1 cellular context compared by ENCODE assay signal in genomic region chr12:103956515-103957027, GRCh38.
TF ChIP-seq lines count a peak whose summit lies in the region.

No MANE protein-coding gene starts in this region.

TF ChIP-seq in GM23338, 12 proteins besides CTCF, POLR2A, EP300 and RAD21 (continued from another document):
- TF ChIP-seq REST (IDR thresholded peaks at IDR 0.05; ENCODE audit: unreplicated experiment), result no peak
